ENCODE assay signal across 16 cellular contexts in the genomic region with DNA sequence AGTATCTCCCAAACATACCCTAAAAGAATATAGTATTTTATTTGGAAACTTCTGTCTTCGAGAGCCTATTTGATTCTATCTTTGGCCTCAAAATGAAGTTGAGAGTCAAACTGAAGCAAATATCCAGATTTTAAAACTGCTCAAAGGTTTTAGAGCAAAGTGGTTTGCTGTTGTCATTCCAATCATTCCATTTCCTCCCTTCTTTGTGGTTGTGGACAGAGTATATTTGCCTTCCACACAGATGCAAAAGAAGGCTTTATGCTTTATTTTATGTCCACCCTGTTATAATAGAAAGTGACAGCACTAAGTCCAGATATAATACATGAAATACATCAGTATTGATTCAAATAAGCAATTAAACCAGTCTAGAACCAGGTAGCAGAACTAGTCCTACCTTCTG. TPM values are rescaled to one million over a fixed set of nuclear protein-coding genes. Genes with fewer than 3 reads are reported as not detected.
DNase-seq lines count a peak whose midpoint lies in the region; ATAC-seq, FAIRE-seq and TF ChIP-seq lines count a peak whose summit lies in the region.
"Had no signal": no experiment of that assay in that cellular context is flagged by ENCODE, and none has a peak within 500 bp of the region (broad histone marks: within the 10 kb centered on the region; RNA-seq: fewer than 3 reads in every experiment).

No MANE protein-coding gene starts in this region.

- H3K27ac Mint-ChIP-seq in activated naive CD8-positive, alpha-beta T cell treated with anti-CD3 and anti-CD28 coated beads, Interleukin-2, amount 10 ng/mL, durations not matched to agents 7 days and 5 days, result peak overlapping the region; percentile 92
- no peak overlapping the region for H3K27ac Mint-ChIP-seq in activated naive CD8-positive, alpha-beta T cell treated with anti-CD3 and anti-CD28 coated beads for 36 hours
- peak overlapping the region; percentile 72 for H3K27ac Mint-ChIP-seq in T-helper 17 cell
- H3K27ac Mint-ChIP-seq: memory B cell had no signal

- H3K27me3 Mint-ChIP-seq in activated naive CD8-positive, alpha-beta T cell treated with anti-CD3 and anti-CD28 coated beads, Interleukin-2, amount 10 ng/mL, durations not matched to agents 7 days and 5 days, result no peaks in the 10 kb centered on the region
- H3K27me3 Mint-ChIP-seq in activated naive CD8-positive, alpha-beta T cell treated with anti-CD3 and anti-CD28 coated beads for 36 hours, result no peaks in the 10 kb centered on the region
- H3K27me3 Mint-ChIP-seq in T-helper 17 cell, result no peaks in the 10 kb centered on the region
- H3K27me3 Mint-ChIP-seq: memory B cell had no signal

- intact Hi-C loops in ascending aorta (cut with DNase I), result no loop called here

- POLR2A ChIA-PET in activated naive CD8-positive, alpha-beta T cell treated with anti-CD3 and anti-CD28 coated beads, Interleukin-2, amount 10 ng/mL, durations not matched to agents 7 days and 5 days (lab: Charles Lee), result interaction anchor here (0.7 to 3.4 kb wide), 10 partner anchors 8 to 130 kb away, joined by 3 to 36 read pairs (median 4); no protein-coding TSS in a partner anchor

- H3K4me1 Mint-ChIP-seq in activated naive CD8-positive, alpha-beta T cell treated with anti-CD3 and anti-CD28 coated beads, Interleukin-2, amount 10 ng/mL, durations not matched to agents 7 days and 5 days, result peaks cover 36% of the 10 kb centered on the region
- peaks cover 27% of the 10 kb centered on the region for H3K4me1 Mint-ChIP-seq in activated naive CD8-positive, alpha-beta T cell treated with anti-CD3 and anti-CD28 coated beads for 36 hours
- H3K4me1 Mint-ChIP-seq in T-helper 17 cell, result peaks cover 22% of the 10 kb centered on the region
- H3K4me1 Mint-ChIP-seq: memory B cell had no signal

- no peak overlapping the region for H3K27ac ChIP-seq in ascending aorta
- H3K27ac ChIP-seq: epithelial cell of prostate had no signal

- H3K9me3 ChIP-seq in T-helper 17 cell (ENCODE audit: control insufficient read depth, low read length, poor library complexity, severe bottlenecking) (no peaks in the 10 kb centered on the region), ascending aorta (no peaks in the 10 kb centered on the region)

- H3K36me3 ChIP-seq in ascending aorta, result no peaks in the 10 kb centered on the region

- no peaks in the 10 kb centered on the region for H3K4me1 ChIP-seq in ascending aorta

- DNase-seq in activated naive CD8-positive, alpha-beta T cell treated with anti-CD3 and anti-CD28 coated beads, Interleukin-2, amount 10 ng/mL, durations not matched to agents 7 days and 5 days, result no peak
- no peak for DNase-seq in activated naive CD8-positive, alpha-beta T cell treated with anti-CD3 and anti-CD28 coated beads for 36 hours
- DNase-seq in T-helper 17 cell (no peak), foreskin melanocyte (peak; percentile 3), urothelium cell line (ENCODE audit: low spot score) (peak; percentile 10), KG1 (lab: John Stamatoyannopoulos, UW) (no peak), ascending aorta (ENCODE audit: low spot score in 2 of 2) (no peak)
- DNase-seq: C1 segment of cervical spinal cord; GOT3; NCI-H2171 treated with DMSO at 0.1 percent for 48 hours; stimulated activated CD4-positive, alpha-beta T cell treated with anti-CD3 and anti-CD28 coated beads, Interleukin-4, amount 100 ng/mL, for 4 hours; stimulated activated naive CD8-positive, alpha-beta T cell treated with anti-CD3 and anti-CD28 coated beads, Interleukin-15, Interleukin-2, amounts not matched to agents 100 U/mL and 50 U/mL, for 24 hours had no signal

- H3K27me3 ChIP-seq in ascending aorta, result no peaks in the 10 kb centered on the region

- no peak overlapping the region for H3K4me3 ChIP-seq in ascending aorta

- no peak for ATAC-seq in activated naive CD8-positive, alpha-beta T cell treated with anti-CD3 and anti-CD28 coated beads, Interleukin-2, amount 10 ng/mL, durations not matched to agents 7 days and 5 days (ENCODE audit: low read depth)
- ATAC-seq in T-helper 17 cell, result no peak
- no peak for ATAC-seq in HG02870 (IDR thresholded peaks at IDR 0.05; ENCODE audit: unreplicated experiment)

- H3K9me3 Mint-ChIP-seq in activated naive CD8-positive, alpha-beta T cell treated with anti-CD3 and anti-CD28 coated beads, Interleukin-2, amount 10 ng/mL, durations not matched to agents 7 days and 5 days, result peaks cover 7% of the 10 kb centered on the region
- no peaks in the 10 kb centered on the region for H3K9me3 Mint-ChIP-seq in activated naive CD8-positive, alpha-beta T cell treated with anti-CD3 and anti-CD28 coated beads for 36 hours
- H3K9me3 Mint-ChIP-seq: memory B cell had no signal

- H3K36me3 Mint-ChIP-seq in activated naive CD8-positive, alpha-beta T cell treated with anti-CD3 and anti-CD28 coated beads, Interleukin-2, amount 10 ng/mL, durations not matched to agents 7 days and 5 days, result peaks cover 36% of the 10 kb centered on the region
- no peaks in the 10 kb centered on the region for H3K36me3 Mint-ChIP-seq in activated naive CD8-positive, alpha-beta T cell treated with anti-CD3 and anti-CD28 coated beads for 36 hours
- no peaks in the 10 kb centered on the region for H3K36me3 Mint-ChIP-seq in T-helper 17 cell (ENCODE audit: low read depth)
- H3K36me3 Mint-ChIP-seq: memory B cell had no signal

- no peak for TF ChIP-seq CTCF in ascending aorta (IDR thresholded peaks at IDR 0.05)

- FAIRE-seq in urothelium cell line (lab: Jason Lieb, UNC), result no peak
- FAIRE-seq: bronchial epithelial cell had no signal

- H3K4me3 Mint-ChIP-seq in activated naive CD8-positive, alpha-beta T cell treated with anti-CD3 and anti-CD28 coated beads, Interleukin-2, amount 10 ng/mL, durations not matched to agents 7 days and 5 days, result peak overlapping the region; percentile 38
- H3K4me3 Mint-ChIP-seq in activated naive CD8-positive, alpha-beta T cell treated with anti-CD3 and anti-CD28 coated beads for 36 hours, result no peak overlapping the region
- H3K4me3 Mint-ChIP-seq in T-helper 17 cell, result peak overlapping the region; percentile 28
- H3K4me3 Mint-ChIP-seq: memory B cell had no signal

RNA-seq across cellular contexts. Expression of a gene that starts 12.4 kb away (rescaled TPM):
- total RNA-seq in activated naive CD8-positive, alpha-beta T cell treated with anti-CD3 and anti-CD28 coated beads, Interleukin-2, amount 10 ng/mL, durations not matched to agents 7 days and 5 days, result 10 to 100 TPM; 60.4 to 72.4 TPM
- total RNA-seq in activated naive CD8-positive, alpha-beta T cell treated with anti-CD3 and anti-CD28 coated beads for 36 hours, result under 1 TPM; 0.18 to 0.33 TPM
- 1 to 10 TPM; 3.9 to 9.2 TPM for total RNA-seq in T-helper 17 cell
- total RNA-seq in ascending aorta, result not detected
- total RNA-seq: bronchial epithelial cell had no signal

RNA-seq across cellular contexts. Expression of a gene that starts 51.1 kb away (rescaled TPM):
- total RNA-seq in activated naive CD8-positive, alpha-beta T cell treated with anti-CD3 and anti-CD28 coated beads, Interleukin-2, amount 10 ng/mL, durations not matched to agents 7 days and 5 days, result 1 to 10 TPM in 1 of 2 experiments, under 1 TPM in 1; 0.42 to 1.1 TPM
- total RNA-seq in activated naive CD8-positive, alpha-beta T cell treated with anti-CD3 and anti-CD28 coated beads for 36 hours, result not detected
- total RNA-seq in T-helper 17 cell (not detected), ascending aorta (not detected)
- total RNA-seq: bronchial epithelial cell had no signal

Comparison
In these comparisons a context has a peak if more than half of its experiments do, and no peak if none do; other contexts are left out.
1. RNA of a gene that starts 12.4 kb away (total RNA-seq): 60.4 to 72.4 TPM in activated naive CD8-positive, alpha-beta T cell treated with anti-CD3 and anti-CD28 coated beads, Interleukin-2, amount 10 ng/mL, durations not matched to agents 7 days and 5 days; 3.9 to 9.2 TPM in T-helper 17 cell, 0.18 to 0.33 TPM in activated naive CD8-positive, alpha-beta T cell treated with anti-CD3 and anti-CD28 coated beads for 36 hours and not detected in ascending aorta (single experiment); every median in the first group is over 4 times any median in the second.
2. DNase-seq: peak in foreskin melanocyte (single experiment) and urothelium cell line (single experiment); none in activated naive CD8-positive, alpha-beta T cell treated with anti-CD3 and anti-CD28 coated beads, Interleukin-2, amount 10 ng/mL, durations not matched to agents 7 days and 5 days (single experiment), activated naive CD8-positive, alpha-beta T cell treated with anti-CD3 and anti-CD28 coated beads for 36 hours (single experiment), T-helper 17 cell (0 of 3), KG1 (single experiment) and ascending aorta (0 of 2).